9 cellular contexts compared by ENCODE assay signal in genomic region chr1:201702936-201703335, GRCh38.
A peak's percentile ranks its signal among the peaks of the same experiment; 100 is the strongest.
DNase-seq lines count a peak whose midpoint lies in the region; ATAC-seq and TF ChIP-seq lines count a peak whose summit lies in the region.
"Had no signal": no experiment of that assay in that cellular context is flagged by ENCODE, and none has a peak within 500 bp of the region (broad histone marks: within the 10 kb centered on the region; RNA-seq: fewer than 3 reads in every experiment).

No MANE protein-coding gene starts in this region.

- no peak overlapping the region for H3K4me3 Mint-ChIP-seq in mesothelial cell of epicardium

- peaks cover 7% of the 10 kb centered on the region for H3K36me3 Mint-ChIP-seq in mesothelial cell of epicardium

- TF ChIP-seq CTCF in ascending aorta (IDR thresholded peaks at IDR 0.05), result no peak
- TF ChIP-seq CTCF in mesothelial cell of epicardium (IDR thresholded peaks at IDR 0.05; ENCODE audit: unreplicated experiment), result no peak

- peak overlapping the region in 5 of 11 experiments; percentile 7 to 62 (median 51); a peak in 5 of 22 replicates for H3K9ac ChIP-seq in BLaER1 treated with 17β-estradiol and CSF1 and Interleukin-3, amounts not matched to agents 10 nM and 100 nM

- H3K27ac Mint-ChIP-seq in mesothelial cell of epicardium, result peak overlapping the region; percentile 59

- H3K4me3 ChIP-seq in BLaER1 treated with 17β-estradiol and CSF1 and Interleukin-3, amounts not matched to agents 10 nM and 100 nM, result no peak overlapping the region
- no peak overlapping the region for H3K4me3 ChIP-seq in ascending aorta
- H3K4me3 ChIP-seq: SK-N-MC had no signal

- peak overlapping the region in 4 of 11 experiments; percentile 35 to 65 (median 44); a peak in 6 of 22 replicates for H3K27ac ChIP-seq in BLaER1 treated with 17β-estradiol and CSF1 and Interleukin-3, amounts not matched to agents 10 nM and 100 nM
- peak overlapping the region; percentile 57 to 61 for H3K27ac ChIP-seq in ascending aorta
- H3K27ac ChIP-seq: SK-N-MC had no signal

- peaks cover 3 to 23% (median 16%) of the 10 kb centered on the region in 11 experiments; a peak in 15 of 22 replicates for H3K9me3 ChIP-seq in BLaER1 treated with 17β-estradiol and CSF1 and Interleukin-3, amounts not matched to agents 10 nM and 100 nM (replicated peaks in 1 of 11)
- H3K9me3 ChIP-seq in ascending aorta, result no peaks in the 10 kb centered on the region

- no peaks in the 10 kb centered on the region for H3K27me3 ChIP-seq in BLaER1 treated with 17β-estradiol and CSF1 and Interleukin-3, amounts not matched to agents 10 nM and 100 nM
- no peaks in the 10 kb centered on the region for H3K27me3 ChIP-seq in ascending aorta

- ATAC-seq in HG03378 (IDR thresholded peaks at IDR 0.05; ENCODE audit: unreplicated experiment), result no peak

- intact Hi-C loops in ascending aorta (cut with DNase I), result no loop called here

- H3K27me3 Mint-ChIP-seq in mesothelial cell of epicardium (ENCODE audit: low read depth), result no peaks in the 10 kb centered on the region

- H4K20me1 ChIP-seq in BLaER1 treated with 17β-estradiol and CSF1 and Interleukin-3, amounts not matched to agents 10 nM and 100 nM, result peaks cover 0 to 74% (median 59%) of the 10 kb centered on the region in 11 experiments; a peak in 19 of 22 replicates

- DNase-seq in NCI-H1694 treated with DMSO at 0.1 percent for 48 hours (lab: John Stamatoyannopoulos, UW) (peak; percentile 95), ascending aorta (ENCODE audit: low spot score in 2 of 2) (no peak), mesothelial cell of epicardium (ENCODE audit: low spot score in 2 of 2, unreplicated experiment in 2 of 2) (no peak), cortex of kidney (lab: John Stamatoyannopoulos, UW) (no peak)
- DNase-seq in activated CD4-positive, alpha-beta T cell treated with anti-CD3 and anti-CD28 coated beads for 1 hour, result no peak
- DNase-seq in activated effector memory CD4-positive, alpha-beta T cell treated with Interleukin-2 at 50 U/mL for 16 hours, result no peak

- peaks cover 11% of the 10 kb centered on the region for H3K4me1 Mint-ChIP-seq in mesothelial cell of epicardium

- H3K4me1 ChIP-seq in BLaER1 treated with 17β-estradiol and CSF1 and Interleukin-3, amounts not matched to agents 10 nM and 100 nM, result peaks cover 46 to 73% (median 64%) of the 10 kb centered on the region in 10 experiments
- peaks cover 3 to 14% of the 10 kb centered on the region in 2 donors for H3K4me1 ChIP-seq in ascending aorta

- H3K36me3 ChIP-seq in BLaER1 treated with 17β-estradiol and CSF1 and Interleukin-3, amounts not matched to agents 10 nM and 100 nM, result peaks cover 2 to 31% (median 14%) of the 10 kb centered on the region in 11 experiments; a peak in 19 of 22 replicates
- peaks cover 0 to 4% of the 10 kb centered on the region in 2 donors for H3K36me3 ChIP-seq in ascending aorta

- H3K4me2 ChIP-seq in BLaER1 treated with 17β-estradiol and CSF1 and Interleukin-3, amounts not matched to agents 10 nM and 100 nM, result peak overlapping the region; percentile 50 to 96 (median 92); a peak in 20 of 22 replicates

- H3K9me3 Mint-ChIP-seq in mesothelial cell of epicardium, result peaks cover 6% of the 10 kb centered on the region
